7 cellular contexts compared by ENCODE assay signal in the genomic region with DNA sequence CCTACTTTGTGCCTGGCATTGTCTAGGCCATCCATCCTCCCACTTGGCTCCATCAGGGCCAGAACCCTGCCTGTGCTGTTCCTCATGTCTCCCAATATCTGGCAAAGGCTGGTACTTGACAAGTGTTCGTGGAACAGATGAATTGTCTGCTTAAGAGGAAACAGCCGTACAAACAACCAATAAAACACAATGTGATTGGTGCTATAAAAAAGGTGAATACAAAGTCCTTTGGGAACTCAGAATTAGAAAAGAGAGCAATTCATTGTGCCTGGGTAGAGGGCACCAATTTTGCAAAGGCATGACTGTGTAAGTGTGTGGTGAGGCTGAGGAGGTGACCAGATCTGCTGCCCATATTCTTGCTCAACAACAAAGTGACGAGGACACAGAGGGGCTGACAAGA.
"Had no signal": no experiment of that assay in that cellular context is flagged by ENCODE, and none has a peak within 500 bp of the region (broad histone marks: within the 10 kb centered on the region; RNA-seq: fewer than 3 reads in every experiment).

No MANE protein-coding gene starts in this region.

- H3K27ac ChIP-seq: HL-60 had no signal

- H3K4me3 ChIP-seq: GM23338 had no signal

- FAIRE-seq: H1, H54, HepG2 had no signal

- DNase-seq: H9, HCEC 1CT had no signal

- ATAC-seq: GM23338, HepG2 had no signal
